ENCODE assay signal across 8 cellular contexts in genomic region chr10:123135415-123136141, GRCh38. TPM values are rescaled to one million over a fixed set of nuclear protein-coding genes. Genes with fewer than 3 reads are reported as not detected.
DNase-seq lines count a peak whose midpoint lies in the region; ATAC-seq and TF ChIP-seq lines count a peak whose summit lies in the region.

HMX3 (plus strand) TSS chr10:123135970; CDS start chr10:123136051, 81 bp downstream.

- H3K36me3 ChIP-seq in SJCRH30 = no peaks in the 10 kb centered on the region

- DNase-seq in AG04450 (ENCODE audit: low read depth, low spot score) = no peak
- DNase-seq in SJCRH30 = peak in 1 of 2 experiments; percentile 7
- no peak for DNase-seq in coronary artery (ENCODE audit: low spot score)
- peak; percentile 78 for DNase-seq in posterior vena cava (ENCODE audit: low spot score)
- no peak for DNase-seq in kidney tubule cell (ENCODE audit: low spot score)
- DNase-seq in stimulated activated naive CD4-positive, alpha-beta T cell treated with Interleukin-2 at 50 U/mL for 16 hours (lab: John Stamatoyannopoulos, UW) = no peak
- DNase-seq in medulla oblongata (ENCODE audit: extremely low spot score) = no peak

- no peaks in the 10 kb centered on the region for H3K4me1 ChIP-seq in SJCRH30

- intact Hi-C loops in posterior vena cava (cut with DNase I) = loop anchor here in 1 of 2 donors (1.0 kb wide), 1 partner anchor 11 kb away; no protein-coding TSS in a partner anchor

- CTCF ChIA-PET in AG04450 (lab: Charles Lee) = no interaction called here

- H3K27me3 ChIP-seq in AG04450 (ENCODE audit: control insufficient read depth, insufficient read depth, low read length) (peaks cover 89% of the 10 kb centered on the region), SJCRH30 (no peaks in the 10 kb centered on the region)

- H3K4me3 ChIP-seq in AG04450 (ENCODE audit: low read depth, low read length) (peak within 1 kb of the TSS; percentile 35), SJCRH30 (peak within 1 kb of the TSS; percentile 52), coronary artery (peak within 1 kb of the TSS; percentile 71)

- H3K9me3 ChIP-seq in AG04450 (ENCODE audit: control insufficient read depth, insufficient read depth, low read length) (peaks cover 5% of the 10 kb centered on the region; the same call in 1 of the 2 replicates), SJCRH30 (replicated peaks) (no peaks in the 10 kb centered on the region)

- H3K27ac ChIP-seq in AG04450 (ENCODE audit: low read depth, low read length) (no peak within 1 kb of the TSS), SJCRH30 (peak within 1 kb of the TSS; percentile 36), coronary artery (no peak within 1 kb of the TSS)

- TF ChIP-seq CTCF in AG04450 (IDR thresholded peaks at IDR 0.05; ENCODE audit: low read depth, low read length) (no peak), coronary artery (IDR thresholded peaks at IDR 0.05) (no peak)

- POLR2A ChIA-PET in AG04450 (lab: Yijun Ruan, JAX) = no interaction called here

- peak; percentile 46 for ATAC-seq in GM19351 (IDR thresholded peaks at IDR 0.05; ENCODE audit: unreplicated experiment)

RNA-seq across cellular contexts. Expression of gene HMX3, which starts in this region (rescaled TPM):
- polyA plus RNA-seq in AG04450 (2011; rRNA removed) = not detected in 2 replicates
- polyA minus RNA-seq in AG04450 (2011; rRNA and poly(A)+ RNA removed) = not detected in 2 replicates
- total RNA-seq in SJCRH30 (2014; rRNA removed; shearing (Covaris generic)) = 0.12 and 0.23 TPM in 2 replicates
- total RNA-seq in posterior vena cava = not detected

Comparison
In these comparisons a context has a peak if more than half of its experiments do, and no peak if none do; other contexts are left out.
1. Peak in DNase-seq in posterior vena cava; RNA of the gene not detected or under 1 TPM.